ENCODE assay signal across 7 cellular contexts in genomic region chr9:83649080-83649479, GRCh38. TPM values are rescaled to one million over a fixed set of nuclear protein-coding genes. Genes with fewer than 3 reads are reported as not detected.
A peak's percentile ranks its signal among the peaks of the same experiment; 100 is the strongest.
DNase-seq lines count a peak whose midpoint lies in the region; ATAC-seq and TF ChIP-seq lines count a peak whose summit lies in the region.

No MANE protein-coding gene starts in this region.

- no peaks in the 10 kb centered on the region for H3K27me3 ChIP-seq in Panc1 (ENCODE audit: control insufficient read depth, insufficient read depth, low read length)
- H3K27me3 ChIP-seq in tibial nerve, result no peaks in the 10 kb centered on the region

- CTCF ChIA-PET in Panc1 (lab: Charles Lee), result interaction anchor here (1.0 kb wide), 1 partner anchor 28 kb away, joined by 6 read pairs; no protein-coding TSS in a partner anchor

- H3K4me3 ChIP-seq in Panc1 (ENCODE audit: low read depth in 2 of 2, low read length in 2 of 2) (no peak overlapping the region), fibroblast of the aortic adventitia (ENCODE audit: low read depth, low read length) (no peak overlapping the region), tibial nerve (no peak overlapping the region)

- POLR2A ChIA-PET in Panc1 (lab: Charles Lee), result interaction anchor here (0.6 kb wide), 1 partner anchor 8 kb away, joined by 6 read pairs; no protein-coding TSS in a partner anchor

- WGBS in tibial nerve, 2 donors, result 50 to 55% methylated on average over 8 of the region's 8 CpGs

- H3K27ac ChIP-seq in Panc1 (ENCODE audit: low read length), result no peak overlapping the region
- H3K27ac ChIP-seq in tibial nerve, result no peak overlapping the region

- intact Hi-C loops in Panc1 (cut with micrococcal nuclease; ENCODE audit: unreplicated experiment), result loop anchor here (10.0 kb wide), 1 partner anchor 314 kb away; no protein-coding TSS in a partner anchor

- TF ChIP-seq POLR2A in GM15510 (IDR thresholded peaks at IDR 0.05; ENCODE audit: borderline replicate concordance, extremely low read depth, insufficient read length) (peak; percentile 5), tibial nerve (IDR thresholded peaks at IDR 0.05) (no peak)

- TF ChIP-seq EP300 in tibial nerve (IDR thresholded peaks at IDR 0.05), result no peak

- TF ChIP-seq CTCF in Panc1 (IDR thresholded peaks at IDR 0.05), result peak; percentile 82
- TF ChIP-seq CTCF in fibroblast of the aortic adventitia (IDR thresholded peaks at IDR 0.05; ENCODE audit: insufficient read depth, low read length), result peak; percentile 84
- TF ChIP-seq CTCF in omental fat pad (IDR thresholded peaks at IDR 0.05), result peak in 1 of 3 donors; percentile 33
- peak; percentile 55 to 76 (median 71) for TF ChIP-seq CTCF in tibial nerve (IDR thresholded peaks at IDR 0.05)

- in situ Hi-C loops in Panc1 (cut with HindIII; ENCODE audit: low pct_unique_long_range_greater_than_20kb, low sequenced_read_pairs), result no loop called here

- ATAC-seq in HG03139 (IDR thresholded peaks at IDR 0.05; ENCODE audit: unreplicated experiment) (peak; percentile 54), Panc1 (peak; percentile 89), omental fat pad (ENCODE audit: low FRiP score) (peak; percentile 61)

- no TSS peak for BruUV-seq in Panc1 (replicated peaks; lab: Mats Ljungman, UMichigan)

- peaks cover 3% of the 10 kb centered on the region; the same call in 1 of the 2 replicates for H3K36me3 ChIP-seq in Panc1 (ENCODE audit: control insufficient read depth, insufficient read depth, low read length)
- H3K36me3 ChIP-seq in tibial nerve, result peaks cover 0 to 60% (median 0%) of the 10 kb centered on the region in 3 donors

- DNase-seq in Panc1 (ENCODE audit: low read depth, low spot score) (peak; percentile 17), activated T-helper 1 cell treated with Interleukin-2 at 50 U/mL for 16 hours (ENCODE audit: low read depth) (peak; percentile 57), fibroblast of the aortic adventitia (ENCODE audit: low read depth) (peak; percentile 48), omental fat pad (ENCODE audit: low spot score) (peak; percentile 56), tibial nerve (ENCODE audit: low spot score in 2 of 2) (peak; percentile 46 to 63)

- no peaks in the 10 kb centered on the region for H3K4me1 ChIP-seq in Panc1 (ENCODE audit: control insufficient read depth, insufficient read depth, low read length)
- no peaks in the 10 kb centered on the region for H3K4me1 ChIP-seq in tibial nerve

- no peaks in the 10 kb centered on the region for H3K9me3 ChIP-seq in Panc1 (ENCODE audit: control insufficient read depth, insufficient read depth, low read depth, low read length)
- H3K9me3 ChIP-seq in tibial nerve, result no peaks in the 10 kb centered on the region

RNA-seq across cellular contexts. Expression of gene IDNK, which starts 26.1 kb away (rescaled TPM):
- total RNA-seq in Panc1 (2021; ENCODE audit: unreplicated experiment) (1.9 TPM), fibroblast of the aortic adventitia (ENCODE audit: low replicate concordance) (6.0 and 7.6 TPM in 2 replicates), omental fat pad (1 to 10 TPM; 5.9 to 9.0 (median 7.7) TPM), tibial nerve (1 to 10 TPM; 2.7 to 4.6 (median 3.0) TPM)
- 1.9 TPM for polyA plus RNA-seq in Panc1 (2012; ENCODE audit: insufficient read length)

RNA-seq across cellular contexts. Expression of gene UBQLN1, which starts 58.7 kb away (rescaled TPM):
- 92.8 TPM for total RNA-seq in Panc1 (2021; ENCODE audit: unreplicated experiment)
- polyA plus RNA-seq in Panc1 (2012; ENCODE audit: insufficient read length), result 75.0 TPM
- 33.2 and 112 TPM in 2 replicates for total RNA-seq in fibroblast of the aortic adventitia (ENCODE audit: low replicate concordance)
- total RNA-seq in omental fat pad, result 100 to 1,000 TPM; 107 to 150 (median 121) TPM
- 100 to 1,000 TPM; 100 to 123 (median 110) TPM for total RNA-seq in tibial nerve
